1 cellular context compared by ENCODE assay signal in the genomic region with DNA sequence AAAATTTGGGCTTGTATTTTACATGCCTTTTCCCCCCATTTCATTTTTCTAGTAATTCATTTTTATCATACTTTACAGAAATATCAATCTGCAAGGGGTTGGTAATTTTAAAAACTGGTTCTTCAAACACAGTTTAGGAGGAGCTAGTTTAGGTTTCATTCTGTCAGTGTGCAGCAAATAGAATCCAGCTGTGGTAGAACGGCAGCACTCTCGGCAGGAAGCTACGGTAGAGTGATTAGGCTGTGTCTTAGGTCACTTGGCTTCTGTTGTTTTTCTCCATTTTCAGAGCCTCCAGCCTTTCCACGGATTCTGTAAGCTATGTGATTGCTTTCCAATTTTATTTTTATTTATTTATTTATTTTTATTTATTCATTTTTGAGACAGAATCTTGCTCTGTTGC.
TF ChIP-seq lines count a peak whose summit lies in the region.

No MANE protein-coding gene starts in this region.

TF ChIP-seq in GM12878, 131 proteins besides CTCF, POLR2A, EP300 and RAD21 (continued from another document):
- TF ChIP-seq, protein P1, sequence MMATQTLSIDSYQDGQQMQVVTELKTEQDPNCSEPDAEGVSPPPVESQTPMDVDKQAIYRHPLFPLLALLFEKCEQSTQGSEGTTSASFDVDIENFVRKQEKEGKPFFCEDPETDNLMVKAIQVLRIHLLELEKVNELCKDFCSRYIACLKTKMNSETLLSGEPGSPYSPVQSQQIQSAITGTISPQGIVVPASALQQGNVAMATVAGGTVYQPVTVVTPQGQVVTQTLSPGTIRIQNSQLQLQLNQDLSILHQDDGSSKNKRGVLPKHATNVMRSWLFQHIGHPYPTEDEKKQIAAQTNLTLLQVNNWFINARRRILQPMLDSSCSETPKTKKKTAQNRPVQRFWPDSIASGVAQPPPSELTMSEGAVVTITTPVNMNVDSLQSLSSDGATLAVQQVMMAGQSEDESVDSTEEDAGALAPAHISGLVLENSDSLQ (IDR thresholded peaks at IDR 0.05), result peak; percentile 49; the same call in 1 of the 2 replicates
- TF ChIP-seq, protein P2, sequence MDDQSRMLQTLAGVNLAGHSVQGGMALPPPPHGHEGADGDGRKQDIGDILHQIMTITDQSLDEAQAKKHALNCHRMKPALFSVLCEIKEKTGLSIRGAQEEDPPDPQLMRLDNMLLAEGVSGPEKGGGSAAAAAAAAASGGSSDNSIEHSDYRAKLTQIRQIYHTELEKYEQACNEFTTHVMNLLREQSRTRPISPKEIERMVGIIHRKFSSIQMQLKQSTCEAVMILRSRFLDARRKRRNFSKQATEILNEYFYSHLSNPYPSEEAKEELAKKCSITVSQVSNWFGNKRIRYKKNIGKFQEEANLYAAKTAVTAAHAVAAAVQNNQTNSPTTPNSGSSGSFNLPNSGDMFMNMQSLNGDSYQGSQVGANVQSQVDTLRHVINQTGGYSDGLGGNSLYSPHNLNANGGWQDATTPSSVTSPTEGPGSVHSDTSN (IDR thresholded peaks at IDR 0.05; ENCODE audit: insufficient replicate concordance, low read depth, low read length), result peak; percentile 61
- TF ChIP-seq SPI1 (IDR thresholded peaks at IDR 0.05; ENCODE audit: borderline replicate concordance, insufficient read depth, low read depth, low read length), result no peak
TF ChIP-seq in GM12878: peak in this region for 4.
